23 cellular contexts compared by ENCODE assay signal in the genomic region with DNA sequence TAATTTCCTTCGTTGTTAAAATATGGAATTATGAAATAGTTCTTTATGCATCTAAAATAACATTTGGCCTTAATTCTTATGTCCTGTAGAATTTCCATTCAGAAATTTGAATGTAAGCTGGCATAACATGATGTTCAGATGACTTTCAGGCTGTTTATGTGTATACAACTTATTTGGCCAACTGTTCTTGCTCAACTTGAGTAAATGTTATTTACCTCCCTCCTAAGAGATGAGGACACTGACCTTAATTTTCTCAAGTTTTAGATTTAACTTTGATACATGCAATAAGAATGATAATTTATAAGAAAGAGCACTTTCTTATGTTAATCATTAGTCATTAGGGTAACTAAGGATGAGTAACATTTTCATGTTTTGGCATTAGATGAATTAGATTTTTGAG.
DNase-seq lines count a peak whose midpoint lies in the region; ATAC-seq, FAIRE-seq and TF ChIP-seq lines count a peak whose summit lies in the region.
"Had no signal": no experiment of that assay in that cellular context is flagged by ENCODE, and none has a peak within 500 bp of the region (broad histone marks: within the 10 kb centered on the region; RNA-seq: fewer than 3 reads in every experiment).

No MANE protein-coding gene starts in this region.

- no peaks in the 10 kb centered on the region for H3K36me3 ChIP-seq in adipocyte (ENCODE audit: control insufficient read depth, insufficient read depth, low read length, severe bottlenecking)
- H3K36me3 ChIP-seq: BLaER1 treated with 17β-estradiol and CSF1 and Interleukin-3, amounts not matched to agents 10 nM and 100 nM had no signal

- H3K4me1 ChIP-seq in A549 (no peaks in the 10 kb centered on the region), adipocyte (ENCODE audit: control insufficient read depth, insufficient read depth, low read length) (peaks cover 10% of the 10 kb centered on the region)
- H3K4me1 ChIP-seq: BLaER1 treated with 17β-estradiol and CSF1 and Interleukin-3, amounts not matched to agents 10 nM and 100 nM; Caco-2 had no signal

- POLR2A ChIA-PET in A549 (lab: Yijun Ruan, JAX) = no interaction called here

- no peak for TF ChIP-seq POLR2A in A549 (IDR thresholded peaks at IDR 0.05; ENCODE audit: low read length)

- H3K27ac Mint-ChIP-seq in activated CD8-positive, alpha-beta memory T cell treated with anti-CD3 and anti-CD28 coated beads, Interleukin-2, amount 10 ng/mL, durations not matched to agents 7 days and 5 days = no peak overlapping the region
- H3K27ac Mint-ChIP-seq: B cell; CD4-positive, alpha-beta T cell; CD8-positive, alpha-beta T cell had no signal

- FAIRE-seq in A549 (lab: Jason Lieb, UNC) = peak; percentile 51
- FAIRE-seq: A204.1, D721Med, GM12878, GM12892, GM18507 had no signal

- H3K27me3 ChIP-seq in adipocyte (replicated peaks; ENCODE audit: control insufficient read depth, insufficient read depth, low read length) = no peaks in the 10 kb centered on the region
- H3K27me3 ChIP-seq: BLaER1 treated with 17β-estradiol and CSF1 and Interleukin-3, amounts not matched to agents 10 nM and 100 nM had no signal

- ATAC-seq in A549 (no peak), left lobe of liver (peak; percentile 38), omental fat pad (ENCODE audit: low FRiP score) (peak; percentile 85)
- ATAC-seq in activated CD8-positive, alpha-beta memory T cell treated with anti-CD3 and anti-CD28 coated beads, Interleukin-2, amount 10 ng/mL, durations not matched to agents 7 days and 5 days = no peak
- ATAC-seq: CD8-positive, alpha-beta T cell; GM12878 had no signal

- CTCF ChIA-PET in A549 (lab: Yijun Ruan, JAX) = no interaction called here
- CTCF ChIA-PET in activated CD8-positive, alpha-beta memory T cell treated with anti-CD3 and anti-CD28 coated beads, Interleukin-2, amount 10 ng/mL, durations not matched to agents 7 days and 5 days (lab: Charles Lee) = no interaction called here

- no peak overlapping the region for H3K9ac ChIP-seq in adipocyte (ENCODE audit: low read length)
- H3K9ac ChIP-seq: BLaER1 treated with 17β-estradiol and CSF1 and Interleukin-3, amounts not matched to agents 10 nM and 100 nM had no signal

- DNase-seq in A549 (ENCODE audit: low read depth in 1 of 2, low spot score in 1 of 2) = no peak
- DNase-seq in adipocyte (ENCODE audit: low read depth) = peak; percentile 35
- DNase-seq in left lobe of liver (ENCODE audit: low spot score) = no peak
- DNase-seq in omental fat pad (ENCODE audit: low spot score) = no peak
- no peak for DNase-seq in EL
- no peak for DNase-seq in activated CD8-positive, alpha-beta memory T cell treated with anti-CD3 and anti-CD28 coated beads, Interleukin-2, amount 10 ng/mL, durations not matched to agents 7 days and 5 days
- no peak for DNase-seq in stimulated activated CD4-positive, alpha-beta T cell treated with anti-CD3 and anti-CD28 coated beads, Interleukin-15, amount 100 ng/mL, for 24 hours
- DNase-seq: 8988T; AML-193; Caco-2; Calu3; CD4-positive, alpha-beta T cell; CD8-positive, alpha-beta T cell; DMS79 treated with DMSO at 0.1 percent for 48 hours; GDM1 had no signal

- no peak for TF ChIP-seq EP300 in A549 (IDR thresholded peaks at IDR 0.05)

- WGBS in A549 (ENCODE audit: missing lambda C conversion rate) = 76% methylated on average over 1 of the region's 1 CpG

- no peak for TF ChIP-seq CTCF in A549 (IDR thresholded peaks at IDR 0.05)
- no peak for TF ChIP-seq CTCF in omental fat pad (IDR thresholded peaks at IDR 0.05)

- peaks cover 3% of the 10 kb centered on the region for H3K27me3 Mint-ChIP-seq in activated CD8-positive, alpha-beta memory T cell treated with anti-CD3 and anti-CD28 coated beads, Interleukin-2, amount 10 ng/mL, durations not matched to agents 7 days and 5 days
- H3K27me3 Mint-ChIP-seq: B cell; CD4-positive, alpha-beta T cell had no signal

- H3K9me3 ChIP-seq in A549 (no peaks in the 10 kb centered on the region), adipocyte (ENCODE audit: control insufficient read depth, low read length) (no peaks in the 10 kb centered on the region)
- H3K9me3 ChIP-seq: Caco-2 had no signal

- peaks cover 3% of the 10 kb centered on the region for H3K9me3 Mint-ChIP-seq in activated CD8-positive, alpha-beta memory T cell treated with anti-CD3 and anti-CD28 coated beads, Interleukin-2, amount 10 ng/mL, durations not matched to agents 7 days and 5 days (ENCODE audit: low read depth)

- H3K4me1 Mint-ChIP-seq in activated CD8-positive, alpha-beta memory T cell treated with anti-CD3 and anti-CD28 coated beads, Interleukin-2, amount 10 ng/mL, durations not matched to agents 7 days and 5 days = peaks cover 14% of the 10 kb centered on the region
- H3K4me1 Mint-ChIP-seq: B cell had no signal

- H3K36me3 Mint-ChIP-seq in activated CD8-positive, alpha-beta memory T cell treated with anti-CD3 and anti-CD28 coated beads, Interleukin-2, amount 10 ng/mL, durations not matched to agents 7 days and 5 days = no peaks in the 10 kb centered on the region
- H3K36me3 Mint-ChIP-seq: CD8-positive, alpha-beta T cell had no signal

- no peak overlapping the region for H3K4me2 ChIP-seq in A549
- H3K4me2 ChIP-seq: BLaER1 treated with 17β-estradiol and CSF1 and Interleukin-3, amounts not matched to agents 10 nM and 100 nM had no signal

- H3K4me3 ChIP-seq in A549 (no peak overlapping the region), adipocyte (ENCODE audit: low read length) (no peak overlapping the region)
- H3K4me3 ChIP-seq: BLaER1 treated with 17β-estradiol and CSF1 and Interleukin-3, amounts not matched to agents 10 nM and 100 nM; GM12878 had no signal

- H3K4me3 Mint-ChIP-seq in activated CD8-positive, alpha-beta memory T cell treated with anti-CD3 and anti-CD28 coated beads, Interleukin-2, amount 10 ng/mL, durations not matched to agents 7 days and 5 days = no peak overlapping the region
- H3K4me3 Mint-ChIP-seq: B cell; CD4-positive, alpha-beta T cell; CD8-positive, alpha-beta T cell had no signal

- TF ChIP-seq RAD21 in A549 (conservative IDR thresholded peaks at IDR 0.05 in 1 of 2, IDR thresholded peaks at IDR 0.05 in 1 of 2) = no peak

- no peak overlapping the region for H3K27ac ChIP-seq in A549
- H3K27ac ChIP-seq: BLaER1 treated with 17β-estradiol and CSF1 and Interleukin-3, amounts not matched to agents 10 nM and 100 nM; C4-2B had no signal

TF ChIP-seq in A549, 52 proteins besides CTCF, POLR2A, EP300 and RAD21:
- TF ChIP-seq CBX8 (IDR thresholded peaks at IDR 0.05) = no peak
- no peak for TF ChIP-seq BCL3 (IDR thresholded peaks at IDR 0.05)
- TF ChIP-seq NFE2L2 (conservative IDR thresholded peaks at IDR 0.05; ENCODE audit: low read length) = no peak
TF ChIP-seq in A549: peak in this region for 0.

Comparison
In these comparisons a context has a peak if more than half of its experiments do, and no peak if none do; other contexts are left out.
1. ATAC-seq: peak in left lobe of liver (single experiment) and omental fat pad (single experiment); none in A549 (0 of 2) and activated CD8-positive, alpha-beta memory T cell treated with anti-CD3 and anti-CD28 coated beads, Interleukin-2, amount 10 ng/mL, durations not matched to agents 7 days and 5 days (single experiment).